ENCODE assay signal across 25 cellular contexts in genomic region chr14:52740751-52741150, GRCh38. TPM values are rescaled to one million over a fixed set of nuclear protein-coding genes. Genes with fewer than 3 reads are reported as not detected.
A peak's percentile ranks its signal among the peaks of the same experiment; 100 is the strongest.
DNase-seq lines count a peak whose midpoint lies in the region; ATAC-seq and TF ChIP-seq lines count a peak whose summit lies in the region.
"Had no signal": no experiment of that assay in that cellular context is flagged by ENCODE, and none has a peak within 500 bp of the region (broad histone marks: within the 10 kb centered on the region; RNA-seq: fewer than 3 reads in every experiment).

No MANE protein-coding gene starts in this region.

- CTCF ChIA-PET in activated CD8-positive, alpha-beta T cell treated with anti-CD3 and anti-CD28 coated beads for 36 hours (lab: Charles Lee), result interaction anchor here (2.5 kb wide), 1 partner anchor 11 kb away, joined by 8 read pairs; the partner anchor contains the start of gene STYX
- CTCF ChIA-PET in activated CD8-positive, alpha-beta T cell treated with anti-CD3 and anti-CD28 coated beads, Interleukin-2, amount 10 ng/mL, durations not matched to agents 7 days and 5 days (lab: Charles Lee), result interaction anchor here (2.0 kb wide), 1 partner anchor 10 kb away, joined by 12 read pairs; the partner anchor contains the start of gene STYX
- CTCF ChIA-PET in naive thymus-derived CD4-positive, alpha-beta T cell (lab: Charles Lee), result interaction anchor here (1.1 kb wide), 1 partner anchor 9 kb away, joined by 3 read pairs; no protein-coding TSS in a partner anchor

- H3K4me3 ChIP-seq in DND-41 (ENCODE audit: low read depth in 1 of 2, low read length in 2 of 2), result no peak overlapping the region
- no peak overlapping the region for H3K4me3 ChIP-seq in naive thymus-derived CD4-positive, alpha-beta T cell (ENCODE audit: low read length)
- H3K4me3 ChIP-seq: pancreas, right atrium auricular region had no signal

- no peaks in the 10 kb centered on the region for H4K20me1 ChIP-seq in DND-41 (ENCODE audit: insufficient read depth, low read length)

- H3K79me2 ChIP-seq in DND-41 (ENCODE audit: insufficient read depth, low read length), result peaks cover 75% of the 10 kb centered on the region

- POLR2A ChIA-PET in activated CD8-positive, alpha-beta T cell treated with anti-CD3 and anti-CD28 coated beads for 36 hours (lab: Charles Lee), result interaction anchor here (2.5 kb wide), 1 partner anchor 10 kb away, joined by 13 read pairs; the partner anchor contains the start of gene STYX
- POLR2A ChIA-PET in activated CD8-positive, alpha-beta T cell treated with anti-CD3 and anti-CD28 coated beads, Interleukin-2, amount 10 ng/mL, durations not matched to agents 7 days and 5 days (lab: Charles Lee), result interaction anchor here (0.8 to 3.6 kb wide), 2 partner anchors 11 to 50 kb away, joined by 3 to 28 read pairs; partner anchors contain the start of gene STYX
- POLR2A ChIA-PET in naive thymus-derived CD4-positive, alpha-beta T cell (lab: Charles Lee), result interaction anchor here (1.1 to 7.2 kb wide), 6 partner anchors 13 to 50 kb away, joined by 4 to 119 read pairs (median 8); partner anchors contain the start of genes GNPNAT1 and STYX

- H3K27ac Mint-ChIP-seq in activated CD8-positive, alpha-beta T cell treated with anti-CD3 and anti-CD28 coated beads for 36 hours, result peak overlapping the region; percentile 65
- no peak overlapping the region for H3K27ac Mint-ChIP-seq in activated CD8-positive, alpha-beta T cell treated with anti-CD3 and anti-CD28 coated beads, Interleukin-2, amount 10 ng/mL, durations not matched to agents 7 days and 5 days
- peak overlapping the region; percentile 93 for H3K27ac Mint-ChIP-seq in activated naive CD8-positive, alpha-beta T cell
- peak overlapping the region in 8 of 9 donors; percentile 56 to 100 (median 94) for H3K27ac Mint-ChIP-seq in naive thymus-derived CD4-positive, alpha-beta T cell
- H3K27ac Mint-ChIP-seq: brain, nephron progenitor cell had no signal

- H3K9ac ChIP-seq in DND-41 (ENCODE audit: low read depth, low read length), result no peak overlapping the region

- no peaks in the 10 kb centered on the region for H3K9me3 Mint-ChIP-seq in activated CD8-positive, alpha-beta T cell treated with anti-CD3 and anti-CD28 coated beads for 36 hours
- H3K9me3 Mint-ChIP-seq in activated CD8-positive, alpha-beta T cell treated with anti-CD3 and anti-CD28 coated beads, Interleukin-2, amount 10 ng/mL, durations not matched to agents 7 days and 5 days (ENCODE audit: insufficient read depth), result no peaks in the 10 kb centered on the region
- H3K9me3 Mint-ChIP-seq in activated naive CD8-positive, alpha-beta T cell (ENCODE audit: low read depth), result no peaks in the 10 kb centered on the region
- peaks cover 0 to 8% (median 0%) of the 10 kb centered on the region in 11 donors for H3K9me3 Mint-ChIP-seq in naive thymus-derived CD4-positive, alpha-beta T cell
- H3K9me3 Mint-ChIP-seq: brain; nephron progenitor cell; stimulated activated memory B cell treated with anti-CD40 and anti-IgM and Interleukin-4, amounts not matched to agents 10 μg/mL and 1 μg/mL and 100 μg/mL, for 72 hours had no signal

- no peak overlapping the region for H2AFZ ChIP-seq in DND-41 (ENCODE audit: low read depth, low read length)

- H3K4me1 Mint-ChIP-seq in activated CD8-positive, alpha-beta T cell treated with anti-CD3 and anti-CD28 coated beads for 36 hours (ENCODE audit: low read depth), result peaks cover 74% of the 10 kb centered on the region
- peaks cover 68% of the 10 kb centered on the region for H3K4me1 Mint-ChIP-seq in activated CD8-positive, alpha-beta T cell treated with anti-CD3 and anti-CD28 coated beads, Interleukin-2, amount 10 ng/mL, durations not matched to agents 7 days and 5 days (ENCODE audit: low read depth)
- H3K4me1 Mint-ChIP-seq in activated naive CD8-positive, alpha-beta T cell (ENCODE audit: low read depth), result peaks cover 86% of the 10 kb centered on the region
- peaks cover 47 to 92% (median 77%) of the 10 kb centered on the region in 7 donors for H3K4me1 Mint-ChIP-seq in naive thymus-derived CD4-positive, alpha-beta T cell

- H3K36me3 ChIP-seq in DND-41 (ENCODE audit: insufficient read depth, low read length), result peaks cover 12% of the 10 kb centered on the region; the same call in 1 of the 2 replicates
- peaks cover 0 to 5% (median 0%) of the 10 kb centered on the region in 3 experiments for H3K36me3 ChIP-seq in naive thymus-derived CD4-positive, alpha-beta T cell (ENCODE audit: control insufficient read depth in 2 of 3, insufficient read depth in 3 of 3, low read length in 3 of 3)
- H3K36me3 ChIP-seq: pancreas, right atrium auricular region had no signal

- no peak for ATAC-seq in activated CD8-positive, alpha-beta T cell treated with anti-CD3 and anti-CD28 coated beads for 36 hours
- ATAC-seq in activated CD8-positive, alpha-beta T cell treated with anti-CD3 and anti-CD28 coated beads, Interleukin-2, amount 10 ng/mL, durations not matched to agents 7 days and 5 days, result no peak
- ATAC-seq in DND-41 (ENCODE audit: insufficient read depth, low read depth) (no peak), HG03469 (IDR thresholded peaks at IDR 0.05; ENCODE audit: unreplicated experiment) (no peak)
- no peak for ATAC-seq in naive thymus-derived CD4-positive, alpha-beta T cell
- ATAC-seq: foreskin keratinocyte; HCT116; pancreas; stimulated activated memory B cell treated with anti-CD40 and anti-IgM and Interleukin-4, amounts not matched to agents 10 μg/mL and 1 μg/mL and 100 μg/mL, for 72 hours had no signal

- no peaks in the 10 kb centered on the region for H3K27me3 ChIP-seq in DND-41 (ENCODE audit: insufficient read depth, low read length, poor library complexity)
- H3K27me3 ChIP-seq in naive thymus-derived CD4-positive, alpha-beta T cell (ENCODE audit: control insufficient read depth in 2 of 2, insufficient read depth in 2 of 2, low read length in 2 of 2), result no peaks in the 10 kb centered on the region
- H3K27me3 ChIP-seq: foreskin keratinocyte, pancreas, right atrium auricular region had no signal

- H3K4me2 ChIP-seq in DND-41 (ENCODE audit: insufficient read depth, low read length), result peak overlapping the region; percentile 14; the same call in 1 of the 2 replicates

- peak overlapping the region; percentile 60 for H3K27ac ChIP-seq in DND-41 (ENCODE audit: low read length)
- peak overlapping the region; percentile 22 for H3K27ac ChIP-seq in naive thymus-derived CD4-positive, alpha-beta T cell (ENCODE audit: low read depth, low read length)
- H3K27ac ChIP-seq: foreskin keratinocyte, pancreas, right atrium auricular region had no signal

- H3K4me3 Mint-ChIP-seq in activated CD8-positive, alpha-beta T cell treated with anti-CD3 and anti-CD28 coated beads for 36 hours, result no peak overlapping the region
- H3K4me3 Mint-ChIP-seq in activated CD8-positive, alpha-beta T cell treated with anti-CD3 and anti-CD28 coated beads, Interleukin-2, amount 10 ng/mL, durations not matched to agents 7 days and 5 days, result no peak overlapping the region
- H3K4me3 Mint-ChIP-seq in activated naive CD8-positive, alpha-beta T cell, result peak overlapping the region; percentile 15
- peak overlapping the region in 7 of 10 donors; percentile 16 to 93 (median 77) for H3K4me3 Mint-ChIP-seq in naive thymus-derived CD4-positive, alpha-beta T cell
- H3K4me3 Mint-ChIP-seq: brain; nephron progenitor cell; stimulated activated memory B cell treated with anti-CD40 and anti-IgM and Interleukin-4, amounts not matched to agents 10 μg/mL and 1 μg/mL and 100 μg/mL, for 72 hours had no signal

- no peaks in the 10 kb centered on the region for H3K9me3 ChIP-seq in DND-41 (ENCODE audit: insufficient read depth, low read length, severe bottlenecking)
- no peaks in the 10 kb centered on the region for H3K9me3 ChIP-seq in naive thymus-derived CD4-positive, alpha-beta T cell (ENCODE audit: control insufficient read depth in 2 of 3, low read length in 3 of 3)
- H3K9me3 ChIP-seq: pancreas, right atrium auricular region had no signal

- TF ChIP-seq CTCF in activated CD8-positive, alpha-beta T cell treated with anti-CD3 and anti-CD28 coated beads for 36 hours (IDR thresholded peaks at IDR 0.05), result no peak
- no peak for TF ChIP-seq CTCF in DND-41 (IDR thresholded peaks at IDR 0.05; ENCODE audit: borderline replicate concordance, extremely low read depth, low read length, poor library complexity, severe bottlenecking)

- no peaks in the 10 kb centered on the region for H3K27me3 Mint-ChIP-seq in activated CD8-positive, alpha-beta T cell treated with anti-CD3 and anti-CD28 coated beads for 36 hours
- no peaks in the 10 kb centered on the region for H3K27me3 Mint-ChIP-seq in activated CD8-positive, alpha-beta T cell treated with anti-CD3 and anti-CD28 coated beads, Interleukin-2, amount 10 ng/mL, durations not matched to agents 7 days and 5 days (ENCODE audit: low read depth)
- no peaks in the 10 kb centered on the region for H3K27me3 Mint-ChIP-seq in activated naive CD8-positive, alpha-beta T cell
- H3K27me3 Mint-ChIP-seq in naive thymus-derived CD4-positive, alpha-beta T cell, result no peaks in the 10 kb centered on the region
- H3K27me3 Mint-ChIP-seq: brain; stimulated activated memory B cell treated with anti-CD40 and anti-IgM and Interleukin-4, amounts not matched to agents 10 μg/mL and 1 μg/mL and 100 μg/mL, for 72 hours had no signal

- peaks cover 60% of the 10 kb centered on the region for H3K4me1 ChIP-seq in DND-41 (ENCODE audit: insufficient read depth, low read length)
- H3K4me1 ChIP-seq in naive thymus-derived CD4-positive, alpha-beta T cell (ENCODE audit: control insufficient read depth in 2 of 2, insufficient read depth in 2 of 2, low read length in 2 of 2), result peaks cover 53 to 63% of the 10 kb centered on the region in 2 donors

- intact Hi-C loops in activated CD8-positive, alpha-beta T cell treated with anti-CD3 and anti-CD28 coated beads for 36 hours (cut with micrococcal nuclease), result no loop called here
- intact Hi-C loops in naive thymus-derived CD4-positive, alpha-beta T cell (cut with micrococcal nuclease), result loop anchor here (1.0 to 5.0 kb wide), 7 partner anchors 10 to 188 kb away; partner anchors contain the start of genes GNPNAT1 (in 1 of the 2), GPR137C (in 1 of the 2), PSMC6 (in 1 of the 2) and STYX (in 1 of the 2)

- H3K36me3 Mint-ChIP-seq in activated CD8-positive, alpha-beta T cell treated with anti-CD3 and anti-CD28 coated beads for 36 hours (ENCODE audit: low read depth), result peaks cover 15% of the 10 kb centered on the region
- H3K36me3 Mint-ChIP-seq in activated CD8-positive, alpha-beta T cell treated with anti-CD3 and anti-CD28 coated beads, Interleukin-2, amount 10 ng/mL, durations not matched to agents 7 days and 5 days (ENCODE audit: low read depth), result peaks cover 40% of the 10 kb centered on the region
- H3K36me3 Mint-ChIP-seq in activated naive CD8-positive, alpha-beta T cell, result peaks cover 8% of the 10 kb centered on the region
- peaks cover 0 to 34% (median 23%) of the 10 kb centered on the region in 5 donors for H3K36me3 Mint-ChIP-seq in naive thymus-derived CD4-positive, alpha-beta T cell

- no peak for DNase-seq in activated CD8-positive, alpha-beta T cell treated with anti-CD3 and anti-CD28 coated beads for 36 hours
- DNase-seq in activated CD8-positive, alpha-beta T cell treated with anti-CD3 and anti-CD28 coated beads, Interleukin-2, amount 10 ng/mL, durations not matched to agents 7 days and 5 days, result no peak
- DNase-seq in DND-41 (no peak), DMS53 treated with DMSO at 0.1 percent for 48 hours (lab: John Stamatoyannopoulos, UW; ENCODE audit: unreplicated experiment) (no peak), islet precursor cell (no peak)
- DNase-seq in naive thymus-derived CD4-positive, alpha-beta T cell, result no peak
- DNase-seq: activated T-cell treated with anti-CD3 and anti-CD28 coated beads, Interleukin-2, amount 50 U/mL, for 1 hour; effector CD8-positive, alpha-beta T cell; EL; foreskin keratinocyte; midbrain; NCI-H1048; NCI-H1930; NCI-H2227 treated with DMSO at 0.1 percent for 48 hours; NCI-H69; nephron progenitor cell; pancreas; stimulated activated CD4-positive, alpha-beta T cell treated with anti-CD3 and anti-CD28 coated beads, Interleukin-4, amount 100 ng/mL, for 1 hour; T-helper 2 cell had no signal

RNA-seq across cellular contexts. Expression of gene STYX, which starts 10.8 kb away (rescaled TPM):
- total RNA-seq in activated CD8-positive, alpha-beta T cell treated with anti-CD3 and anti-CD28 coated beads for 36 hours, result 10 to 100 TPM; 13.0 to 13.2 TPM
- 10 to 100 TPM; 19.9 to 21.9 TPM for total RNA-seq in activated CD8-positive, alpha-beta T cell treated with anti-CD3 and anti-CD28 coated beads, Interleukin-2, amount 10 ng/mL, durations not matched to agents 7 days and 5 days
- 10 to 100 TPM; 23.9 to 45.3 (median 29.2) TPM for total RNA-seq in naive thymus-derived CD4-positive, alpha-beta T cell
- 10 to 100 TPM; 17.2 to 42.8 TPM for polyA plus RNA-seq in naive thymus-derived CD4-positive, alpha-beta T cell

RNA-seq across cellular contexts. Expression of gene PSMC6, which starts 33.8 kb away (rescaled TPM):
- total RNA-seq in activated CD8-positive, alpha-beta T cell treated with anti-CD3 and anti-CD28 coated beads for 36 hours, result 100 to 1,000 TPM; 104 to 105 TPM
- 10 to 100 TPM; 85.3 to 88.2 TPM for total RNA-seq in activated CD8-positive, alpha-beta T cell treated with anti-CD3 and anti-CD28 coated beads, Interleukin-2, amount 10 ng/mL, durations not matched to agents 7 days and 5 days
- total RNA-seq in naive thymus-derived CD4-positive, alpha-beta T cell, result 100 to 1,000 TPM in 1 of 5 experiments, 10 to 100 TPM in 4; 84.8 to 131 (median 95.9) TPM
- 10 to 100 TPM; 63.8 to 64.4 TPM for polyA plus RNA-seq in naive thymus-derived CD4-positive, alpha-beta T cell

RNA-seq across cellular contexts. Expression of gene ERO1A, which starts 45.4 kb away (rescaled TPM):
- total RNA-seq in activated CD8-positive, alpha-beta T cell treated with anti-CD3 and anti-CD28 coated beads for 36 hours, result 100 to 1,000 TPM; 187 to 202 TPM
- 100 to 1,000 TPM; 198 to 200 TPM for total RNA-seq in activated CD8-positive, alpha-beta T cell treated with anti-CD3 and anti-CD28 coated beads, Interleukin-2, amount 10 ng/mL, durations not matched to agents 7 days and 5 days
- 100 to 1,000 TPM in 1 of 5 experiments, 10 to 100 TPM in 4; 65.3 to 201 (median 68.7) TPM for total RNA-seq in naive thymus-derived CD4-positive, alpha-beta T cell
- 10 to 100 TPM; 32.1 to 33.8 TPM for polyA plus RNA-seq in naive thymus-derived CD4-positive, alpha-beta T cell

RNA-seq across cellular contexts. Expression of gene GNPNAT1, which starts 50.7 kb away (rescaled TPM):
- total RNA-seq in activated CD8-positive, alpha-beta T cell treated with anti-CD3 and anti-CD28 coated beads for 36 hours, result 10 to 100 TPM; 30.2 to 33.1 TPM
- 10 to 100 TPM; 14.9 to 16.3 TPM for total RNA-seq in activated CD8-positive, alpha-beta T cell treated with anti-CD3 and anti-CD28 coated beads, Interleukin-2, amount 10 ng/mL, durations not matched to agents 7 days and 5 days
- 10 to 100 TPM in 1 of 5 experiments, 1 to 10 TPM in 4; 4.6 to 14.7 (median 8.5) TPM for total RNA-seq in naive thymus-derived CD4-positive, alpha-beta T cell
- polyA plus RNA-seq in naive thymus-derived CD4-positive, alpha-beta T cell, result 10 to 100 TPM; 10.3 to 17.2 TPM

Comparison
In these comparisons a context has a peak if more than half of its experiments do, and no peak if none do; other contexts are left out.
1. H3K4me3 Mint-ChIP-seq: peak in activated naive CD8-positive, alpha-beta T cell (single experiment) and naive thymus-derived CD4-positive, alpha-beta T cell (7 of 10); none in activated CD8-positive, alpha-beta T cell treated with anti-CD3 and anti-CD28 coated beads for 36 hours (single experiment) and activated CD8-positive, alpha-beta T cell treated with anti-CD3 and anti-CD28 coated beads, Interleukin-2, amount 10 ng/mL, durations not matched to agents 7 days and 5 days (single experiment).